2 cellular contexts compared by ENCODE assay signal in genomic region chr6:52324239-52324638, GRCh38.
A peak's percentile ranks its signal among the peaks of the same experiment; 100 is the strongest.
TF ChIP-seq lines count a peak whose summit lies in the region.

No MANE protein-coding gene starts in this region.

TF ChIP-seq in K562, 482 proteins besides CTCF, POLR2A, EP300 and RAD21:
- no peak for TF ChIP-seq AFF1 (IDR thresholded peaks at IDR 0.05; ENCODE audit: low read depth in 1 of 2, partially characterized antibody in 2 of 2)
- peak; percentile 64 for TF ChIP-seq ZNF316 (IDR thresholded peaks at IDR 0.05)
- peak; percentile 51; the same call in 1 of the 2 replicates for TF ChIP-seq C11orf30 (IDR thresholded peaks at IDR 0.05; ENCODE audit: low read depth)
- peak; percentile 33 to 37; a peak in 3 of 4 replicates for TF ChIP-seq NRF1 (conservative IDR thresholded peaks at IDR 0.05 in 1 of 2, IDR thresholded peaks at IDR 0.05 in 1 of 2)
TF ChIP-seq in K562: peak in this region for 3.

TF ChIP-seq in H1, 55 proteins besides CTCF, POLR2A, EP300 and RAD21:
- TF ChIP-seq CEBPB (IDR thresholded peaks at IDR 0.05; ENCODE audit: low read depth, low read length) = no peak
- TF ChIP-seq ASH2L (IDR thresholded peaks at IDR 0.05; ENCODE audit: low read length) = no peak
- no peak for TF ChIP-seq SP1 (IDR thresholded peaks at IDR 0.05; ENCODE audit: low read depth, low read length)
- no peak for TF ChIP-seq GTF2F1 (IDR thresholded peaks at IDR 0.05; ENCODE audit: borderline replicate concordance, low read depth, low read length)
- no peak for TF ChIP-seq KDM1A (IDR thresholded peaks at IDR 0.05; ENCODE audit: borderline replicate concordance, low read length)
- no peak for TF ChIP-seq BCL11A (IDR thresholded peaks at IDR 0.05; ENCODE audit: low read depth in 2 of 2, low read length in 2 of 2)
- TF ChIP-seq MAFK (IDR thresholded peaks at IDR 0.05; ENCODE audit: low read depth, low read length) = no peak
- TF ChIP-seq SIX5 (IDR thresholded peaks at IDR 0.05; ENCODE audit: low read depth, low read length) = no peak
- no peak for TF ChIP-seq RBBP5 (IDR thresholded peaks at IDR 0.05; ENCODE audit: borderline replicate concordance, low read depth, low read length)
- no peak for TF ChIP-seq HDAC2 (IDR thresholded peaks at IDR 0.05; ENCODE audit: borderline replicate concordance in 1 of 2, low read depth in 2 of 2, low read length in 2 of 2)
- TF ChIP-seq, protein P1, sequence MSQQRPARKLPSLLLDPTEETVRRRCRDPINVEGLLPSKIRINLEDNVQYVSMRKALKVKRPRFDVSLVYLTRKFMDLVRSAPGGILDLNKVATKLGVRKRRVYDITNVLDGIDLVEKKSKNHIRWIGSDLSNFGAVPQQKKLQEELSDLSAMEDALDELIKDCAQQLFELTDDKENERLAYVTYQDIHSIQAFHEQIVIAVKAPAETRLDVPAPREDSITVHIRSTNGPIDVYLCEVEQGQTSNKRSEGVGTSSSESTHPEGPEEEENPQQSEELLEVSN (IDR thresholded peaks at IDR 0.05) = no peak
- TF ChIP-seq CHD1 (IDR thresholded peaks at IDR 0.05; ENCODE audit: low read depth, low read length) = no peak
